9 cellular contexts compared by ENCODE assay signal in genomic region chr1:209576798-209577197, GRCh38. TPM values are rescaled to one million over a fixed set of nuclear protein-coding genes. Genes with fewer than 3 reads are reported as not detected.
DNase-seq lines count a peak whose midpoint lies in the region; TF ChIP-seq lines count a peak whose summit lies in the region.
"Had no signal": no experiment of that assay in that cellular context is flagged by ENCODE, and none has a peak within 500 bp of the region (broad histone marks: within the 10 kb centered on the region; RNA-seq: fewer than 3 reads in every experiment).

No MANE protein-coding gene starts in this region.

- H3K9ac ChIP-seq in OCI-LY1 (ENCODE audit: low read length) (no peak overlapping the region), neural progenitor cell (no peak overlapping the region)

- no peaks in the 10 kb centered on the region for H3K4me1 ChIP-seq in CD8-positive, alpha-beta memory T cell (ENCODE audit: insufficient read depth, low read length)
- no peaks in the 10 kb centered on the region for H3K4me1 ChIP-seq in OCI-LY1 (ENCODE audit: insufficient read depth, low read length, severe bottlenecking)
- H3K4me1 ChIP-seq in neural progenitor cell, result peaks cover 4% of the 10 kb centered on the region

- H3K79me2 ChIP-seq in OCI-LY1 (ENCODE audit: insufficient read depth, low read length) (no peaks in the 10 kb centered on the region), neural progenitor cell (ENCODE audit: low read depth) (no peaks in the 10 kb centered on the region)

- no peaks in the 10 kb centered on the region for H4K20me1 ChIP-seq in OCI-LY1 (ENCODE audit: insufficient read depth, low read length)
- H4K20me1 ChIP-seq in neural progenitor cell (ENCODE audit: low read depth), result no peaks in the 10 kb centered on the region

- CTCF ChIA-PET in CD8-positive, alpha-beta memory T cell (lab: Charles Lee), result interaction anchor here (0.8 to 4.0 kb wide), 12 partner anchors 9 to 246 kb away, joined by 3 to 22 read pairs (median 6); no protein-coding TSS in a partner anchor

- H3K9me3 ChIP-seq in CD8-positive, alpha-beta memory T cell (ENCODE audit: low read length), result no peaks in the 10 kb centered on the region
- H3K9me3 ChIP-seq in OCI-LY1 (ENCODE audit: low read length) (no peaks in the 10 kb centered on the region), neural progenitor cell (ENCODE audit: low read depth) (no peaks in the 10 kb centered on the region)

- H3K4me2 ChIP-seq in OCI-LY1 (ENCODE audit: low read length) (no peak overlapping the region), neural progenitor cell (no peak overlapping the region)

- H3K36me3 ChIP-seq in CD8-positive, alpha-beta memory T cell (ENCODE audit: insufficient read depth, low read length), result no peaks in the 10 kb centered on the region
- no peaks in the 10 kb centered on the region for H3K36me3 ChIP-seq in OCI-LY1 (ENCODE audit: insufficient read depth, low read length)
- no peaks in the 10 kb centered on the region for H3K36me3 ChIP-seq in neural progenitor cell

- no peaks in the 10 kb centered on the region for H3K36me3 Mint-ChIP-seq in CD8-positive, alpha-beta memory T cell
- no peaks in the 10 kb centered on the region for H3K36me3 Mint-ChIP-seq in neural progenitor cell

- H3K27ac Mint-ChIP-seq in CD8-positive, alpha-beta memory T cell, result peak overlapping the region in 2 of 8 donors; percentile 2 to 61
- peak overlapping the region; percentile 58 for H3K27ac Mint-ChIP-seq in neural progenitor cell

- DNase-seq in CD8-positive, alpha-beta memory T cell, result peak; percentile 31 to 63 (median 41)
- DNase-seq in GM20000 (ENCODE audit: low spot score) (peak; percentile 83), HT-29 (ENCODE audit: low spot score) (peak; percentile 91), fibroblast of mammary gland (ENCODE audit: low read depth) (peak; percentile 65), neural progenitor cell (ENCODE audit: low spot score) (peak; percentile 85), superior temporal gyrus (ENCODE audit: extremely low spot score) (peak; percentile 94)
- DNase-seq in activated T-cell treated with anti-CD3 and anti-CD28 coated beads, Interleukin-2, amount 50 U/mL, for 1 hour, result peak; percentile 70

- H3K4me3 Mint-ChIP-seq in CD8-positive, alpha-beta memory T cell, result no peak overlapping the region
- no peak overlapping the region for H3K4me3 Mint-ChIP-seq in neural progenitor cell

- POLR2A ChIA-PET in CD8-positive, alpha-beta memory T cell (lab: Charles Lee), result no interaction called here

- peaks cover 12 to 25% of the 10 kb centered on the region in 2 donors for H3K27me3 Mint-ChIP-seq in CD8-positive, alpha-beta memory T cell
- H3K27me3 Mint-ChIP-seq in neural progenitor cell (ENCODE audit: insufficient read depth, low read depth), result peaks cover 4% of the 10 kb centered on the region

- peak; percentile 94 for TF ChIP-seq CTCF in GM20000 (IDR thresholded peaks at IDR 0.05; ENCODE audit: extremely low read depth, missing control alignments)
- TF ChIP-seq CTCF in OCI-LY1 (IDR thresholded peaks at IDR 0.05; ENCODE audit: low read length), result peak; percentile 72
- TF ChIP-seq CTCF in fibroblast of mammary gland (conservative IDR thresholded peaks at IDR 0.05; ENCODE audit: control insufficient read depth, insufficient read depth, low read depth, low read length), result peak; percentile 96
- peak; percentile 79 for TF ChIP-seq CTCF in neural progenitor cell (IDR thresholded peaks at IDR 0.05)

- no peaks in the 10 kb centered on the region for H3K9me2 ChIP-seq in OCI-LY1 (ENCODE audit: low read depth, low read length)

- H3K27me3 ChIP-seq in CD8-positive, alpha-beta memory T cell (ENCODE audit: insufficient read depth, low read length, poor library complexity, severe bottlenecking), result no peaks in the 10 kb centered on the region
- H3K27me3 ChIP-seq in OCI-LY1 (ENCODE audit: insufficient read depth, low read length) (no peaks in the 10 kb centered on the region), neural progenitor cell (no peaks in the 10 kb centered on the region)

- no peaks in the 10 kb centered on the region for H3K9me3 Mint-ChIP-seq in CD8-positive, alpha-beta memory T cell
- no peaks in the 10 kb centered on the region for H3K9me3 Mint-ChIP-seq in neural progenitor cell

- no peak overlapping the region for H3K4me3 ChIP-seq in CD8-positive, alpha-beta memory T cell (ENCODE audit: low read length)
- no peak overlapping the region for H3K4me3 ChIP-seq in OCI-LY1 (ENCODE audit: low read depth, low read length, poor library complexity, severe bottlenecking)
- H3K4me3 ChIP-seq in fibroblast of mammary gland (ENCODE audit: control insufficient read depth, low read depth, low read length), result no peak overlapping the region
- H3K4me3 ChIP-seq in neural progenitor cell, result no peak overlapping the region

- H3K4me1 Mint-ChIP-seq in CD8-positive, alpha-beta memory T cell, result peaks cover 0 to 1% (median 0%) of the 10 kb centered on the region in 3 donors
- peaks cover 15% of the 10 kb centered on the region for H3K4me1 Mint-ChIP-seq in neural progenitor cell

- H3F3A ChIP-seq in OCI-LY1 (ENCODE audit: insufficient read depth, low read length) (no peaks in the 10 kb centered on the region), neural progenitor cell (ENCODE audit: low read depth) (no peaks in the 10 kb centered on the region)

- H3K27ac ChIP-seq in CD8-positive, alpha-beta memory T cell (ENCODE audit: low read depth, low read length), result no peak overlapping the region
- no peak overlapping the region for H3K27ac ChIP-seq in OCI-LY1 (ENCODE audit: low read depth, low read length, poor library complexity, severe bottlenecking)
- H3K27ac ChIP-seq in neural progenitor cell, result no peak overlapping the region

- no peak overlapping the region for H2AFZ ChIP-seq in OCI-LY1 (ENCODE audit: low read length)
- no peak overlapping the region for H2AFZ ChIP-seq in neural progenitor cell (replicated peaks)

RNA-seq across cellular contexts. Expression of gene CAMK1G, which starts 6.7 kb away (rescaled TPM):
- total RNA-seq in CD8-positive, alpha-beta memory T cell, result not detected
- not detected for polyA plus RNA-seq in CD8-positive, alpha-beta memory T cell
- total RNA-seq in HT-29 (2014; rRNA removed; shearing (Covaris generic)), result not detected in 2 replicates
- total RNA-seq in neural progenitor cell (ENCODE audit: low replicate concordance), result 3.6 and 4.3 TPM in 2 replicates
- total RNA-seq: T-helper 2 cell treated with Interferon-gamma antibody and Interleukin-4, amounts not matched to agents 100 ng/mL and 5 ng/mL, for 36 hours had no signal

Comparison
In these comparisons a context has a peak if more than half of its experiments do, and no peak if none do; other contexts are left out.
1. DNase-seq: peak in every context shown above with its lines; median percentile 94 in superior temporal gyrus; 91 in HT-29; 85 in neural progenitor cell; 83 in GM20000; 70 in activated T-cell treated with anti-CD3 and anti-CD28 coated beads, Interleukin-2, amount 50 U/mL, for 1 hour; 65 in fibroblast of mammary gland; 41 in CD8-positive, alpha-beta memory T cell.